16 cellular contexts compared by ENCODE assay signal in genomic region chr22:42957958-42958357, GRCh38. TPM values are rescaled to one million over a fixed set of nuclear protein-coding genes. Genes with fewer than 3 reads are reported as not detected.
A peak's percentile ranks its signal among the peaks of the same experiment; 100 is the strongest.
DNase-seq lines count a peak whose midpoint lies in the region; ATAC-seq, FAIRE-seq and TF ChIP-seq lines count a peak whose summit lies in the region.
"Had no signal": no experiment of that assay in that cellular context is flagged by ENCODE, and none has a peak within 500 bp of the region (broad histone marks: within the 10 kb centered on the region; RNA-seq: fewer than 3 reads in every experiment).

No MANE protein-coding gene starts in this region.

- no peak for TF ChIP-seq EP300 in GM12878 (IDR thresholded peaks at IDR 0.05; ENCODE audit: borderline replicate concordance in 1 of 2, control insufficient read depth in 1 of 2, low read depth in 2 of 2, low read length in 2 of 2)

- no peak overlapping the region for H4K8ac ChIP-seq in mesenchymal stem cell (ENCODE audit: low read length)

- no peak overlapping the region for H3K9ac ChIP-seq in GM12878 (ENCODE audit: control insufficient read depth, insufficient read depth, low read length)
- H3K9ac ChIP-seq in mesenchymal stem cell (ENCODE audit: low read length): peak overlapping the region; percentile 71

- SMC1A ChIA-PET in GM12878 (lab: Charles Lee; ENCODE audit: uncharacterized antibody, unreplicated experiment): interaction anchor here (0.8 to 1.6 kb wide), 10 partner anchors 8 to 65 kb away, joined by 3 to 10 read pairs (median 4); no protein-coding TSS in a partner anchor

- H4K20me1 ChIP-seq in GM12878 (ENCODE audit: control insufficient read depth, insufficient read depth): no peaks in the 10 kb centered on the region

- BruUV-seq in GM12878 (replicated peaks; lab: Mats Ljungman, UMichigan): no TSS peak

- peaks cover 11% of the 10 kb centered on the region for H3K4me1 ChIP-seq in GM12878 (ENCODE audit: control insufficient read depth, insufficient read depth, low read length)
- peaks cover 21% of the 10 kb centered on the region for H3K4me1 ChIP-seq in mesenchymal stem cell (ENCODE audit: control insufficient read depth, insufficient read depth, low read depth, low read length)
- peaks cover 40 to 52% of the 10 kb centered on the region in 2 donors for H3K4me1 ChIP-seq in thyroid gland
- peaks cover 14 to 80% (median 44%) of the 10 kb centered on the region in 6 donors for H3K4me1 ChIP-seq in spleen

- no peak overlapping the region for H2BK15ac ChIP-seq in mesenchymal stem cell (ENCODE audit: low read depth, poor library complexity, severe bottlenecking)

- peak overlapping the region; percentile 40 to 69 for H3K27ac Mint-ChIP-seq in activated naive CD4-positive, alpha-beta T cell treated with anti-CD3 and anti-CD28 coated beads, Interleukin-2, amount 50 U/mL, for 72 hours
- H3K27ac Mint-ChIP-seq: stimulated activated effector memory CD8-positive, alpha-beta T cell treated with anti-CD3 and anti-CD28 coated beads, Interleukin-12 subunit alpha, Interleukin-12 subunit beta, amount 100 ng/mL, for 72 hours had no signal

- FAIRE-seq in GM12878 (lab: Jason Lieb, UNC): no peak
- FAIRE-seq: GM19239 had no signal

- H3K4ac ChIP-seq in mesenchymal stem cell (ENCODE audit: low read depth in 1 of 2, low read length in 2 of 2): no peak overlapping the region

- no peak overlapping the region for H2BK5ac ChIP-seq in mesenchymal stem cell (ENCODE audit: low read depth, low read length, poor library complexity, severe bottlenecking)

- no peak overlapping the region for H3K23ac ChIP-seq in mesenchymal stem cell (ENCODE audit: low read length in 2 of 2)

- H3K27ac ChIP-seq in GM12878 (ENCODE audit: control insufficient read depth, insufficient read depth) (peak overlapping the region; percentile 27; the same call in 1 of the 2 replicates), mesenchymal stem cell (ENCODE audit: low read length, poor library complexity, severe bottlenecking) (no peak overlapping the region), thyroid gland (peak overlapping the region in 2 of 3 donors; percentile 12 to 15), spleen (peak overlapping the region in 1 of 8 donors; percentile 78)

- H3K79me2 ChIP-seq in GM12878 (ENCODE audit: control insufficient read depth, insufficient read depth, low read length): peaks cover 84% of the 10 kb centered on the region

- TF ChIP-seq POLR2A in GM12878 (IDR thresholded peaks at IDR 0.05; ENCODE audit: low read depth, low read length) (no peak), thyroid gland (IDR thresholded peaks at IDR 0.05) (no peak), spleen (IDR thresholded peaks at IDR 0.05) (no peak)

- H3K4me2 ChIP-seq in GM12878 (ENCODE audit: control insufficient read depth, insufficient read depth) (no peak overlapping the region), mesenchymal stem cell (ENCODE audit: low read length, poor library complexity, severe bottlenecking) (no peak overlapping the region)

- RAD21 ChIA-PET in GM12878 (lab: Charles Lee; ENCODE audit: unreplicated experiment): interaction anchor here (0.9 to 2.4 kb wide), 4 partner anchors 9 to 90 kb away, joined by 5 to 8 read pairs (median 6); no protein-coding TSS in a partner anchor

- peak overlapping the region; percentile 61 for H2AK5ac ChIP-seq in mesenchymal stem cell (ENCODE audit: low read length, severe bottlenecking)

- H2AFZ ChIP-seq in GM12878 (ENCODE audit: control insufficient read depth, low read depth, low read length) (no peak overlapping the region), mesenchymal stem cell (ENCODE audit: low read depth, low read length) (no peak overlapping the region)

- no peak overlapping the region for H3K18ac ChIP-seq in mesenchymal stem cell (ENCODE audit: low read depth in 1 of 2, low read length in 2 of 2)

- H3K27me3 ChIP-seq in GM12878 (replicated peaks in 1 of 2; ENCODE audit: control insufficient read depth in 2 of 2, insufficient read depth in 2 of 2, low read length in 1 of 2) (no peaks in the 10 kb centered on the region), mesenchymal stem cell (ENCODE audit: control insufficient read depth in 1 of 2, insufficient read depth in 1 of 2, low read length in 2 of 2) (no peaks in the 10 kb centered on the region), thyroid gland (no peaks in the 10 kb centered on the region), spleen (replicated peaks in 1 of 7) (no peaks in the 10 kb centered on the region)
- H3K27me3 ChIP-seq: left lung had no signal

- no peak overlapping the region for H2BK12ac ChIP-seq in mesenchymal stem cell (ENCODE audit: low read length in 2 of 2)

- CTCF ChIA-PET in GM12878 (lab: Yijun Ruan, JAX): interaction anchor here (0.7 to 1.5 kb wide), 6 partner anchors 10 to 90 kb away, joined by 3 to 5 read pairs (median 4); no protein-coding TSS in a partner anchor

- TF ChIP-seq RAD21 in GM12878 (IDR thresholded peaks at IDR 0.05; ENCODE audit: insufficient read depth, low read depth, low read length): no peak

- in situ Hi-C loops in GM12878 (cut with MboI): no loop called here

- no peak overlapping the region for H3K14ac ChIP-seq in mesenchymal stem cell (ENCODE audit: low read length in 2 of 2)

- no peaks in the 10 kb centered on the region; the same call in 2 of the 3 replicates for H3K9me3 ChIP-seq in GM12878 (replicated peaks; ENCODE audit: control insufficient read depth, insufficient read depth, low read length)
- no peaks in the 10 kb centered on the region for H3K9me3 ChIP-seq in mesenchymal stem cell (ENCODE audit: control insufficient read depth, low read length)
- H3K9me3 ChIP-seq in thyroid gland: no peaks in the 10 kb centered on the region
- H3K9me3 ChIP-seq in spleen: no peaks in the 10 kb centered on the region
- H3K9me3 ChIP-seq: left lung had no signal

- peak; percentile 37 to 70 for ATAC-seq in activated naive CD4-positive, alpha-beta T cell treated with anti-CD3 and anti-CD28 coated beads, Interleukin-2, amount 50 U/mL, for 72 hours
- ATAC-seq in GM12878: peak; percentile 54
- ATAC-seq in HG03457 (IDR thresholded peaks at IDR 0.05; ENCODE audit: unreplicated experiment): no peak
- ATAC-seq in HG03432 (IDR thresholded peaks at IDR 0.05; ENCODE audit: unreplicated experiment): no peak
- ATAC-seq: left lung; sciatic nerve; stimulated activated effector memory CD8-positive, alpha-beta T cell treated with anti-CD3 and anti-CD28 coated beads, Interleukin-12 subunit alpha, Interleukin-12 subunit beta, amount 100 ng/mL, for 72 hours had no signal

- no peaks in the 10 kb centered on the region for H3K9me3 Mint-ChIP-seq in activated naive CD4-positive, alpha-beta T cell treated with anti-CD3 and anti-CD28 coated beads, Interleukin-2, amount 50 U/mL, for 72 hours
- H3K9me3 Mint-ChIP-seq: stimulated activated effector memory CD8-positive, alpha-beta T cell treated with anti-CD3 and anti-CD28 coated beads, Interleukin-12 subunit alpha, Interleukin-12 subunit beta, amount 100 ng/mL, for 72 hours had no signal

- intact Hi-C loops in GM12878 (cut with micrococcal nuclease; ENCODE audit: unreplicated experiment) (no loop called here), thyroid gland (cut with DNase I) (no loop called here), spleen (cut with DNase I; ENCODE audit: low total_unique reads) (no loop called here)

- TF ChIP-seq CTCF in GM12878 (IDR thresholded peaks at IDR 0.05 in 2 of 3, conservative IDR thresholded peaks at IDR 0.05 in 1 of 3; ENCODE audit: control insufficient read depth in 2 of 3, extremely low read depth in 1 of 3, insufficient read depth in 1 of 3, low read depth in 3 of 3, low read length in 3 of 3) (no peak), thyroid gland (IDR thresholded peaks at IDR 0.05) (no peak), spleen (IDR thresholded peaks at IDR 0.05 in 8 of 11, conservative IDR thresholded peaks at IDR 0.05 in 3 of 11) (no peak)

- peaks cover 2 to 7% of the 10 kb centered on the region in 2 donors for H3K36me3 Mint-ChIP-seq in activated naive CD4-positive, alpha-beta T cell treated with anti-CD3 and anti-CD28 coated beads, Interleukin-2, amount 50 U/mL, for 72 hours
- H3K36me3 Mint-ChIP-seq: stimulated activated effector memory CD8-positive, alpha-beta T cell treated with anti-CD3 and anti-CD28 coated beads, Interleukin-12 subunit alpha, Interleukin-12 subunit beta, amount 100 ng/mL, for 72 hours had no signal

- no peak for DNase-seq in activated naive CD4-positive, alpha-beta T cell treated with anti-CD3 and anti-CD28 coated beads, Interleukin-2, amount 50 U/mL, for 72 hours (ENCODE audit: low spot score in 2 of 2)
- no peak for DNase-seq in activated naive CD4-positive, alpha-beta T cell (lab: John Stamatoyannopoulos, UW)
- DNase-seq in GM12878 (ENCODE audit: low read depth, low spot score) (no peak), mesenchymal stem cell (no peak), thyroid gland (no peak), spleen (no peak)
- DNase-seq: COR-L47; cortex of kidney; left lung; NK-92 treated with Interleukin-12 subunit alpha and Interleukin-12 subunit beta, amount 100 ng/mL, for 24 hours; SIG-M5 had no signal

- H2BK120ac ChIP-seq in mesenchymal stem cell (ENCODE audit: low read depth, low read length): no peak overlapping the region

- H4K91ac ChIP-seq in mesenchymal stem cell (ENCODE audit: low read length): no peak overlapping the region

- 68% methylated on average over 7 of the region's 7 CpGs for WGBS in GM12878 (ENCODE audit: insufficient coverage, insufficient replicate concordance, low lambda C conversion rate, missing lambda C conversion rate)
- 96% methylated on average over 4 of the region's 7 CpGs for WGBS in mesenchymal stem cell
- WGBS in thyroid gland, 2 donors: 75 to 86% methylated on average over 7 of the region's 7 CpGs
- 72 to 85% (median 82%) methylated on average over 7 of the region's 7 CpGs for WGBS in spleen, 5 donors

- POLR2A ChIA-PET in GM12878 (lab: Charles Lee): interaction anchor here (0.7 to 1.5 kb wide), 2 partner anchors 11 to 24 kb away, joined by 3 to 4 read pairs; no protein-coding TSS in a partner anchor

- H3K4me3 ChIP-seq in GM12878: no peak overlapping the region
- H3K4me3 ChIP-seq in mesenchymal stem cell (ENCODE audit: insufficient read depth in 1 of 2, low read depth in 1 of 2, low read length in 2 of 2): peak overlapping the region in 1 of 2 experiments; percentile 59
- no peak overlapping the region for H3K4me3 ChIP-seq in thyroid gland (replicated peaks in 1 of 3)
- no peak overlapping the region for H3K4me3 ChIP-seq in spleen

- H3K79me1 ChIP-seq in mesenchymal stem cell (replicated peaks; ENCODE audit: low read length, poor library complexity, severe bottlenecking): peaks cover 28% of the 10 kb centered on the region

- H3K36me3 ChIP-seq in GM12878 (ENCODE audit: control insufficient read depth in 2 of 2, insufficient read depth in 2 of 2, low read length in 1 of 2) (peaks cover 2 to 13% of the 10 kb centered on the region in 2 experiments), mesenchymal stem cell (ENCODE audit: control insufficient read depth in 1 of 2, insufficient read depth in 2 of 2, low read depth in 1 of 2, low read length in 2 of 2) (peaks cover 6% of the 10 kb centered on the region in 2 experiments), thyroid gland (no peaks in the 10 kb centered on the region), spleen (peaks cover 0 to 6% (median 0%) of the 10 kb centered on the region in 6 donors)
- H3K36me3 ChIP-seq: left lung had no signal

RNA-seq across cellular contexts. Expression of gene PACSIN2, which starts 57.0 kb away (rescaled TPM):
- total RNA-seq in activated naive CD4-positive, alpha-beta T cell treated with anti-CD3 and anti-CD28 coated beads, Interleukin-2, amount 50 U/mL, for 72 hours: 10 to 100 TPM; 25.6 to 28.2 TPM
- 83.4 and 87.9 TPM in 2 replicates for total RNA-seq in GM12878 (2013; cell fraction: nucleolus; rRNA removed)
- total RNA-seq in GM12878 (2014; rRNA removed): 26.4 and 27.5 TPM in 2 replicates
- total RNA-seq in GM12878 (2014; rRNA removed; fragmentation: Illumina TruSeq; extraction: Trizol): 42.1 and 45.9 TPM in 2 replicates
- total RNA-seq in GM12878 (2021): 78.7 and 80.6 TPM in 2 replicates
- 24.4 TPM for polyA plus RNA-seq in GM12878 (2011; ENCODE audit: low read depth)
- polyA plus RNA-seq in GM12878 (2011; rRNA removed): 57.4 and 67.7 TPM in 2 replicates
- 66.7 and 69.8 TPM in 2 replicates for polyA plus RNA-seq in GM12878 (2011; cell fraction: cytosol; rRNA removed)
- polyA plus RNA-seq in GM12878 (2011; cell fraction: nucleus; rRNA removed): 83.2 and 88.8 TPM in 2 replicates
- 38.7 and 45.2 TPM in 2 replicates for polyA plus RNA-seq in GM12878 (2012)
- 36.0 and 47.4 TPM in 2 replicates for polyA plus RNA-seq in GM12878 (2014; fragmentation: Illumina TruSeq; extraction: Trizol)
- polyA plus RNA-seq in GM12878 (2014; fragmentation: Nextera tagmentation; extraction: Ambion mirVana): 1 to 10 TPM in 1 of 2 experiments, under 1 TPM in 1; 0.93 to 1.6 TPM
- polyA plus RNA-seq in GM12878 (2014; rRNA removed): 53.9 and 60.0 TPM in 2 replicates
- 10 to 100 TPM; 46.3 to 49.5 TPM for polyA plus RNA-seq in GM12878 (2016; fragmentation: Nextera tagmentation; extraction: Ambion mirVana)
- polyA minus RNA-seq in GM12878 (2011; rRNA and poly(A)+ RNA removed): 36.6 and 45.8 TPM in 2 replicates
- 13.4 and 13.5 TPM in 2 replicates for polyA minus RNA-seq in GM12878 (2011; cell fraction: cytosol; rRNA and poly(A)+ RNA removed)
- polyA minus RNA-seq in GM12878 (2011; cell fraction: nucleus; rRNA and poly(A)+ RNA removed): 12.2 and 18.0 TPM in 2 replicates
- polyA plus RNA-seq in mesenchymal stem cell (2013, experiment 1 of 2): 33.2 TPM
- 35.1 TPM for polyA plus RNA-seq in mesenchymal stem cell (2013, experiment 2 of 2)
- 10 to 100 TPM; 75.4 to 90.1 (median 87.9) TPM for total RNA-seq in thyroid gland
- 10 to 100 TPM; 48.0 to 98.1 (median 78.2) TPM for total RNA-seq in spleen
- 10 to 100 TPM; 24.2 to 38.0 (median 25.1) TPM for polyA plus RNA-seq in spleen

Comparison
In these comparisons a context has a peak if more than half of its experiments do, and no peak if none do; other contexts are left out.
1. ATAC-seq: peak in activated naive CD4-positive, alpha-beta T cell treated with anti-CD3 and anti-CD28 coated beads, Interleukin-2, amount 50 U/mL, for 72 hours (2 of 2) and GM12878 (single experiment); none in HG03457 (single experiment) and HG03432 (single experiment).